In the genomic region with DNA sequence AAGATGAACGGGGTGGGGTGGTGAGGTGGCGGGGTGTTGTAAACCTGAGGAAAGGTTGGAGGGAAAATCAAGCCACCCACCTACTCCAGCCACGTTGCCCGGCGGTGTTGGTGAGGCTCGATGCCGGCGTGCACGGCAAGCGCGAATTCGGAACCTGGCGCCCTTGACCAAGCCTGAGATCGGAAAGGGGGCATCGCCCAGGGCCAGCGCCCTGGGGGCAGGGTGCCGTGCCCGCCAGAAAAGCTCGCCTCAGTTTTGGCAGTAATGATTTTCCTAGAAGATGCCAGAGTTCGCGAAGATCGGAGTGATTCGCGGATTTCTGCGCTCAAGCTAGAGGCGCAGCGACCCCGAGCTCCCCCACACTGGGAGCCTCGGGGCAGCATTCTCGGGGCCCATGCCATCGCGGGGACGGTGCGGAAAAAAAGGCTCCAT, we compare ENCODE assay signal across 9 cellular contexts. TPM values are rescaled to one million over a fixed set of nuclear protein-coding genes. Genes with fewer than 3 reads are reported as not detected.
DNase-seq lines count a peak whose midpoint lies in the region; ATAC-seq and TF ChIP-seq lines count a peak whose summit lies in the region.
"Had no signal": no experiment of that assay in that cellular context is flagged by ENCODE, and none has a peak within 500 bp of the region (broad histone marks: within the 10 kb centered on the region; RNA-seq: fewer than 3 reads in every experiment).

No MANE protein-coding gene starts in this region.

- intact Hi-C loops in OCI-LY7 (cut with micrococcal nuclease; ENCODE audit: unreplicated experiment): no loop called here

- no TSS peak for BruUV-seq in OCI-LY7 (replicated peaks; lab: Mats Ljungman, UMichigan)

- H2AFZ ChIP-seq in OCI-LY7 (ENCODE audit: low read length): no peak overlapping the region

- ATAC-seq in upper lobe of left lung (ENCODE audit: low FRiP score in 2 of 2): peak in 1 of 2 donors; percentile 2
- no peak for ATAC-seq in GM21619 (IDR thresholded peaks at IDR 0.05; ENCODE audit: unreplicated experiment)

- H3K4me1 ChIP-seq in esophagus (ENCODE audit: control insufficient read depth in 2 of 2, insufficient read depth in 2 of 2, low read length in 1 of 2) (peaks cover 0 to 2% of the 10 kb centered on the region in 2 donors), mucosa of stomach (ENCODE audit: control insufficient read depth, insufficient read depth, low read length) (no peaks in the 10 kb centered on the region), upper lobe of left lung (peaks cover 5 to 26% (median 18%) of the 10 kb centered on the region in 4 donors), OCI-LY7 (ENCODE audit: insufficient read depth, low read length, poor library complexity, severe bottlenecking) (no peaks in the 10 kb centered on the region)

- CTCF ChIA-PET in OCI-LY7 (lab: Charles Lee; ENCODE audit: unreplicated experiment): no interaction called here

- H3K9me3 ChIP-seq in esophagus (ENCODE audit: control insufficient read depth in 2 of 2, insufficient read depth in 1 of 2, low read depth in 1 of 2, low read length in 1 of 2) (no peaks in the 10 kb centered on the region), mucosa of stomach (ENCODE audit: control insufficient read depth, low read length) (no peaks in the 10 kb centered on the region), upper lobe of left lung (no peaks in the 10 kb centered on the region), OCI-LY7 (ENCODE audit: low read length) (no peaks in the 10 kb centered on the region)

- H3K4me3 ChIP-seq in esophagus (ENCODE audit: low read depth in 1 of 2, low read length in 2 of 2): peak overlapping the region; percentile 61 to 63
- peak overlapping the region; percentile 75 for H3K4me3 ChIP-seq in mucosa of stomach (ENCODE audit: low read length)
- H3K4me3 ChIP-seq in upper lobe of left lung: peak overlapping the region; percentile 50 to 71 (median 63)
- no peak overlapping the region for H3K4me3 ChIP-seq in OCI-LY7 (ENCODE audit: low read depth, low read length, poor library complexity, severe bottlenecking)

- H4K20me1 ChIP-seq in OCI-LY7 (ENCODE audit: insufficient read depth, low read length): no peaks in the 10 kb centered on the region

- peak; percentile 57 for DNase-seq in NCI-H1092 treated with DMSO at 0.1 percent for 48 hours (lab: John Stamatoyannopoulos, UW)
- no peak for DNase-seq in NCI-H1092 (lab: John Stamatoyannopoulos, UW)
- DNase-seq in upper lobe of left lung: peak in 1 of 2 donors; percentile 67
- DNase-seq in activated CD4-positive, alpha-beta T cell treated with anti-CD3 and anti-CD28 coated beads for 4 hours: no peak
- DNase-seq in OCI-LY7 (ENCODE audit: low spot score): no peak
- DNase-seq: GOT3 had no signal

- H3K79me2 ChIP-seq in OCI-LY7 (ENCODE audit: insufficient read depth, low read depth, low read length): no peaks in the 10 kb centered on the region

- peak overlapping the region; percentile 47 to 55 for H3K27ac ChIP-seq in esophagus (ENCODE audit: low read depth in 2 of 2, low read length in 1 of 2)
- H3K27ac ChIP-seq in upper lobe of left lung: peak overlapping the region; percentile 75 to 89 (median 82)
- no peak overlapping the region for H3K27ac ChIP-seq in OCI-LY7 (ENCODE audit: low read depth, low read length, poor library complexity, severe bottlenecking)

- no peaks in the 10 kb centered on the region for H3K9me2 ChIP-seq in OCI-LY7 (ENCODE audit: insufficient read depth, low read length)

- 2% methylated on average over 34 of the region's 34 CpGs for WGBS in esophagus, 2 donors
- WGBS in upper lobe of left lung, 2 donors: 4 to 9% methylated on average over 19 to 33 of the region's 34 CpGs

- no peak for TF ChIP-seq POLR2A in upper lobe of left lung (IDR thresholded peaks at IDR 0.05)

- no peak for TF ChIP-seq EP300 in upper lobe of left lung (IDR thresholded peaks at IDR 0.05)

- no peaks in the 10 kb centered on the region for H3K36me3 ChIP-seq in esophagus (ENCODE audit: control insufficient read depth in 2 of 2, insufficient read depth in 2 of 2, low read length in 1 of 2)
- H3K36me3 ChIP-seq in mucosa of stomach (ENCODE audit: control insufficient read depth, insufficient read depth, low read length): no peaks in the 10 kb centered on the region
- H3K36me3 ChIP-seq in upper lobe of left lung: no peaks in the 10 kb centered on the region
- H3K36me3 ChIP-seq in OCI-LY7 (ENCODE audit: insufficient read depth, low read length): no peaks in the 10 kb centered on the region

- POLR2A ChIA-PET in OCI-LY7 (lab: Charles Lee): no interaction called here

- H3K27me3 ChIP-seq in esophagus (ENCODE audit: control insufficient read depth in 1 of 2, insufficient read depth in 2 of 2, low read length in 2 of 2) (peaks cover 0 to 3% of the 10 kb centered on the region in 2 donors), mucosa of stomach (ENCODE audit: control insufficient read depth, insufficient read depth, low read length) (peaks cover 11% of the 10 kb centered on the region), upper lobe of left lung (peaks cover 0 to 15% (median 3%) of the 10 kb centered on the region in 4 donors)

- TF ChIP-seq CTCF in upper lobe of left lung (IDR thresholded peaks at IDR 0.05): no peak
- no peak for TF ChIP-seq CTCF in OCI-LY7 (conservative IDR thresholded peaks at IDR 0.05; ENCODE audit: low read length)

- no peak overlapping the region for H3K4me2 ChIP-seq in OCI-LY7 (ENCODE audit: low read length)

- H3K9ac ChIP-seq in mucosa of stomach (ENCODE audit: low read length): peak overlapping the region; percentile 77

RNA-seq across cellular contexts. Expression of a gene that starts 0.8 kb away (rescaled TPM):
- 1 to 10 TPM; 1.9 to 2.2 TPM for polyA plus RNA-seq in esophagus
- total RNA-seq in upper lobe of left lung (10 to 100 TPM; 13.6 to 38.3 (median 23.7) TPM), OCI-LY7 (2022) (0.48 and 1.2 TPM in 2 replicates)
- total RNA-seq in OCI-LY7 (2014; rRNA removed; shearing (Covaris generic)): not detected in 2 replicates

Comparison
In these comparisons a context has a peak if more than half of its experiments do, and no peak if none do; other contexts are left out.
1. RNA of a gene that starts 0.8 kb away (total RNA-seq): 13.6 to 38.3 TPM in upper lobe of left lung; 0.48 to 1.2 TPM in OCI-LY7; every median in the first group is over 4 times any median in the second.